18 cellular contexts compared by ENCODE assay signal in genomic region chr13:35514801-35515502, GRCh38. TPM values are rescaled to one million over a fixed set of nuclear protein-coding genes. Genes with fewer than 3 reads are reported as not detected.
DNase-seq lines count a peak whose midpoint lies in the region; ATAC-seq, FAIRE-seq and TF ChIP-seq lines count a peak whose summit lies in the region.
"Had no signal": no experiment of that assay in that cellular context is flagged by ENCODE, and none has a peak within 500 bp of the region (broad histone marks: within the 10 kb centered on the region; RNA-seq: fewer than 3 reads in every experiment).

No MANE protein-coding gene starts in this region.

- DNase-seq in NCI-H1105 treated with DMSO at 0.1 percent for 48 hours (lab: John Stamatoyannopoulos, UW), result peak; percentile 80
- peak; percentile 92 for DNase-seq in NCI-H2227 treated with DMSO at 0.1 percent for 48 hours (lab: John Stamatoyannopoulos, UW)
- DNase-seq in WTC11 (ENCODE audit: low spot score), result no peak
- DNase-seq in type B pancreatic cell (ENCODE audit: extremely low spot score, unreplicated experiment), result no peak
- DNase-seq in frontal cortex (ENCODE audit: low spot score in 2 of 2), result no peak
- no peak for DNase-seq in NCI-H2196 treated with DMSO at 0.1 percent for 48 hours (lab: John Stamatoyannopoulos, UW; ENCODE audit: unreplicated experiment)
- no peak for DNase-seq in amniotic stem cell (lab: John Stamatoyannopoulos, UW)
- DNase-seq: activated B cell treated with CpG ODN at 0.5 μM for 24 hours; activated CD4-positive, alpha-beta T cell treated with anti-CD3 and anti-CD28 coated beads, Interleukin-2, amount 50 U/mL, for 48 hours; activated effector memory CD4-positive, alpha-beta T cell treated with Interleukin-2 at 50 U/mL for 16 hours; CD4-positive, alpha-beta T cell; cortex of kidney; glutamatergic neuron; Kasumi-1; stimulated activated CD4-positive, alpha-beta T cell treated with anti-CD3 and anti-CD28 coated beads, Interleukin-4, amount 100 ng/mL, for 24 hours; stimulated activated naive CD8-positive, alpha-beta T cell treated with anti-CD3 and anti-CD28 coated beads, Interleukin-15, Interleukin-2, amounts not matched to agents 100 U/mL and 50 U/mL, for 24 hours; thyroid gland had no signal

- H3K4me1 Mint-ChIP-seq in WTC11 (peaks cover 17% of the 10 kb centered on the region), type B pancreatic cell (ENCODE audit: unreplicated experiment) (peaks cover 4% of the 10 kb centered on the region)
- H3K4me1 Mint-ChIP-seq: activated B cell treated with CpG ODN at 0.5 μM for 24 hours had no signal

- H3K9me3 Mint-ChIP-seq in WTC11, result no peaks in the 10 kb centered on the region
- no peaks in the 10 kb centered on the region for H3K9me3 Mint-ChIP-seq in type B pancreatic cell
- H3K9me3 Mint-ChIP-seq: activated B cell treated with CpG ODN at 0.5 μM for 24 hours; CD4-positive, alpha-beta T cell had no signal

- H3K27me3 Mint-ChIP-seq in WTC11 (ENCODE audit: low read depth) (no peaks in the 10 kb centered on the region), type B pancreatic cell (peaks cover 20% of the 10 kb centered on the region)
- H3K27me3 Mint-ChIP-seq: activated B cell treated with CpG ODN at 0.5 μM for 24 hours; CD4-positive, alpha-beta T cell had no signal

- H3K4me3 Mint-ChIP-seq in WTC11, result peak overlapping the region; percentile 9
- no peak overlapping the region for H3K4me3 Mint-ChIP-seq in type B pancreatic cell
- H3K4me3 Mint-ChIP-seq: activated B cell treated with CpG ODN at 0.5 μM for 24 hours; CD4-positive, alpha-beta T cell had no signal

- FAIRE-seq in frontal cortex (lab: Jason Lieb, UNC), result no peak
- FAIRE-seq: GM19239 had no signal

- POLR2A ChIA-PET in WTC11 (lab: Charles Lee), result no interaction called here

- CTCF ChIA-PET in WTC11 (lab: Charles Lee), result no interaction called here

- no peaks in the 10 kb centered on the region for H3K36me3 Mint-ChIP-seq in WTC11
- peaks cover 3% of the 10 kb centered on the region for H3K36me3 Mint-ChIP-seq in type B pancreatic cell

- TF ChIP-seq CTCF in WTC11 (IDR thresholded peaks at IDR 0.05), result no peak
- no peak for TF ChIP-seq CTCF in type B pancreatic cell (conservative IDR thresholded peaks at IDR 0.05)

- peak; percentile 66; the same call in 1 of the 2 replicates for ATAC-seq in WTC11
- ATAC-seq: stimulated activated naive CD8-positive, alpha-beta T cell treated with anti-CD3 and anti-CD28 coated beads, Interleukin-15, Interleukin-2, amounts not matched to agents 100 U/mL and 50 U/mL, for 24 hours had no signal

- H3K27ac Mint-ChIP-seq in WTC11, result 0 out of 2 replicates have a peak overlapping the region, but pooled peaks have one; percentile 4
- peak overlapping the region; percentile 1 for H3K27ac Mint-ChIP-seq in type B pancreatic cell
- H3K27ac Mint-ChIP-seq: activated B cell treated with CpG ODN at 0.5 μM for 24 hours; CD4-positive, alpha-beta T cell had no signal

TF ChIP-seq in WTC11, 78 proteins besides CTCF, POLR2A, EP300 and RAD21:
- TF ChIP-seq JUN (CRISPR knock-in tag; IDR thresholded peaks at IDR 0.05), result no peak
- no peak for TF ChIP-seq OVOL2 (CRISPR knock-in tag; IDR thresholded peaks at IDR 0.05; ENCODE audit: borderline replicate concordance)
- TF ChIP-seq TP53 (CRISPR knock-in tag; IDR thresholded peaks at IDR 0.05), result no peak
- no peak for TF ChIP-seq TEAD4 (CRISPR knock-in tag; IDR thresholded peaks at IDR 0.05)
- no peak for TF ChIP-seq GTF2I (CRISPR knock-in tag; conservative IDR thresholded peaks at IDR 0.05)
- TF ChIP-seq AFF4 (CRISPR knock-in tag; IDR thresholded peaks at IDR 0.05; ENCODE audit: borderline replicate concordance), result no peak
- no peak for TF ChIP-seq MLX (CRISPR knock-in tag; IDR thresholded peaks at IDR 0.05)
- TF ChIP-seq ESRRA (CRISPR knock-in tag; IDR thresholded peaks at IDR 0.05; ENCODE audit: borderline replicate concordance), result no peak
- no peak for TF ChIP-seq ZNF138 (CRISPR knock-in tag; conservative IDR thresholded peaks at IDR 0.05)
- no peak for TF ChIP-seq EMX1 (CRISPR knock-in tag; IDR thresholded peaks at IDR 0.05)
- no peak for TF ChIP-seq NR1H2 (CRISPR knock-in tag; IDR thresholded peaks at IDR 0.05)
- TF ChIP-seq RORB (CRISPR knock-in tag; IDR thresholded peaks at IDR 0.05), result no peak
- TF ChIP-seq CREM (CRISPR knock-in tag; IDR thresholded peaks at IDR 0.05), result no peak
- TF ChIP-seq ZBTB43 (CRISPR knock-in tag; IDR thresholded peaks at IDR 0.05), result no peak
- TF ChIP-seq IRF1 (CRISPR knock-in tag; IDR thresholded peaks at IDR 0.05), result no peak
- TF ChIP-seq ATF3 (CRISPR knock-in tag; conservative IDR thresholded peaks at IDR 0.05), result no peak
- TF ChIP-seq NR3C1 (CRISPR knock-in tag; conservative IDR thresholded peaks at IDR 0.05; ENCODE audit: low read depth), result no peak
- TF ChIP-seq GRHL2 (CRISPR knock-in tag; IDR thresholded peaks at IDR 0.05; ENCODE audit: insufficient replicate concordance, severe bottlenecking), result no peak
- no peak for TF ChIP-seq E2F4 (CRISPR knock-in tag; IDR thresholded peaks at IDR 0.05; ENCODE audit: borderline replicate concordance, low read depth)
- no peak for TF ChIP-seq FOXK1 (CRISPR knock-in tag; IDR thresholded peaks at IDR 0.05)

RNA-seq across cellular contexts. Expression of gene MAB21L1, which starts 38.5 kb away (rescaled TPM):
- total RNA-seq in WTC11 (2021), result 0.07 to 0.30 TPM (median 0.15 TPM) in 3 replicates
- total RNA-seq in type B pancreatic cell (ENCODE audit: low replicate concordance), result 0.21 and 11.0 TPM in 2 replicates
- 1.6 TPM for total RNA-seq in frontal cortex
- total RNA-seq: activated B cell treated with CpG ODN at 0.5 μM for 24 hours; CD4-positive, alpha-beta T cell had no signal

Comparison
In these comparisons a context has a peak if more than half of its experiments do, and no peak if none do; other contexts are left out.
1. DNase-seq: peak in NCI-H1105 treated with DMSO at 0.1 percent for 48 hours (single experiment) and NCI-H2227 treated with DMSO at 0.1 percent for 48 hours (single experiment); none in WTC11 (single experiment), type B pancreatic cell (single experiment), frontal cortex (0 of 2), NCI-H2196 treated with DMSO at 0.1 percent for 48 hours (single experiment) and amniotic stem cell (single experiment).